ENCODE assay signal across 23 cellular contexts in the genomic region with DNA sequence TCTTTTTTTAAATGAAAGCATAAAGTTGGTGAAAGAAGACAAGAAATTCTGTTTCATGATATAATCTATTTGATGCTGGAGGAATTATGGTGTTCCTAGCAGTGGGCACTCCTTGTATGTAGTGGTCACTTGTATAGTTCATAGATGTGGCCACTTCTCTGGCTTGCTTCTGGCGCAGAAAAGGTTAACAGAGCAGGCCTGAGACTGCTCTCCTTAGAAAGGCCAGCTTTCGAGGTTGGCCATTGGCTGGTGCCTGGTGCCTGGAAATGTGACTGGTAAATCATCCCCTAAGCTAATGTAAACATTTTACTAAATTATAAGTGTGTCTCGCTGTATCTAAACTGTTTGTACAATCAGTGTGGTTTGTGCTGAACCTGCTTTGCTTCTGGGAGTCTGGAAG.
"Had no signal": no experiment of that assay in that cellular context is flagged by ENCODE, and none has a peak within 500 bp of the region (broad histone marks: within the 10 kb centered on the region; RNA-seq: fewer than 3 reads in every experiment).

No MANE protein-coding gene starts in this region.

- H3K4me1 ChIP-seq: esophagus squamous epithelium, gastrocnemius medialis, right lobe of liver, tibial artery had no signal

- H3K9me3 Mint-ChIP-seq: activated B cell treated with CpG ODN at 0.5 μM for 24 hours; activated naive CD8-positive, alpha-beta T cell treated with anti-CD3 and anti-CD28 coated beads for 36 hours; activated T-cell treated with anti-CD3 and anti-CD28 coated beads, Interleukin-2, amount 50 U/mL, for 4 hours; activated T-helper 2 cell treated with anti-CD3 and anti-CD28 coated beads, Interferon-gamma antibody, Interleukin-2, Interleukin-4, amounts not matched to agents 10 μg/mL and 5 μg/mL and 100 μg/mL, durations not matched to agents 14 hours and 24 hours and 36 hours; effector memory CD8-positive, alpha-beta T cell; stimulated activated naive CD8-positive, alpha-beta T cell treated with anti-CD3 and anti-CD28 coated beads, Interleukin-15, Interleukin-2, amounts not matched to agents 100 ng/mL and 50 ng/mL, for 24 hours had no signal

- H3K27me3 ChIP-seq: esophagus squamous epithelium, gastrocnemius medialis, right lobe of liver, tibial artery had no signal

- H3K9me3 ChIP-seq: esophagus squamous epithelium, gastrocnemius medialis, right lobe of liver, tibial artery had no signal

- H3K27ac Mint-ChIP-seq: activated B cell treated with CpG ODN at 0.5 μM for 24 hours; activated naive CD8-positive, alpha-beta T cell treated with anti-CD3 and anti-CD28 coated beads for 36 hours; activated T-helper 2 cell treated with anti-CD3 and anti-CD28 coated beads, Interferon-gamma antibody, Interleukin-2, Interleukin-4, amounts not matched to agents 10 μg/mL and 5 μg/mL and 100 μg/mL, durations not matched to agents 14 hours and 24 hours and 36 hours; effector memory CD8-positive, alpha-beta T cell; stimulated activated naive CD8-positive, alpha-beta T cell treated with anti-CD3 and anti-CD28 coated beads, Interleukin-15, Interleukin-2, amounts not matched to agents 100 ng/mL and 50 ng/mL, for 24 hours had no signal

- H3K4me3 Mint-ChIP-seq: activated B cell treated with CpG ODN at 0.5 μM for 24 hours; activated naive CD8-positive, alpha-beta T cell treated with anti-CD3 and anti-CD28 coated beads for 36 hours; activated T-cell treated with anti-CD3 and anti-CD28 coated beads, Interleukin-2, amount 50 U/mL, for 4 hours; effector memory CD8-positive, alpha-beta T cell; stimulated activated naive CD8-positive, alpha-beta T cell treated with anti-CD3 and anti-CD28 coated beads, Interleukin-15, Interleukin-2, amounts not matched to agents 100 ng/mL and 50 ng/mL, for 24 hours had no signal

- H3K27ac ChIP-seq: esophagus squamous epithelium, gastrocnemius medialis, right lobe of liver, skin epidermis, tibial artery had no signal

- H3K36me3 Mint-ChIP-seq: activated naive CD8-positive, alpha-beta T cell treated with anti-CD3 and anti-CD28 coated beads for 36 hours had no signal

- H3K36me3 ChIP-seq: esophagus squamous epithelium, gastrocnemius medialis, right lobe of liver had no signal

- ATAC-seq: activated T-cell treated with anti-CD3 and anti-CD28 coated beads, Interleukin-2, amount 50 U/mL, for 4 hours; effector memory CD8-positive, alpha-beta T cell; gastrocnemius medialis; left cardiac atrium; right lobe of liver had no signal

- DNase-seq: activated B cell treated with CpG ODN at 0.5 μM for 24 hours; activated CD4-positive, alpha-beta T cell treated with anti-CD3 and anti-CD28 coated beads for 4 hours; activated CD4-positive, alpha-beta T cell treated with anti-CD3 and anti-CD28 coated beads, Interleukin-2, amount 50 U/mL, for 48 hours; activated CD8-positive, alpha-beta memory T cell treated with anti-CD3 and anti-CD28 coated beads, Interleukin-2, amount 50 U/mL, for 48 hours; activated naive CD4-positive, alpha-beta T cell; activated naive CD8-positive, alpha-beta T cell treated with anti-CD3 and anti-CD28 coated beads for 36 hours; activated T-cell treated with anti-CD3 and anti-CD28 coated beads, Interleukin-2, amount 50 U/mL, for 4 hours; central memory CD4-positive, alpha-beta T cell; effector memory CD8-positive, alpha-beta T cell; esophagus squamous epithelium; gastrocnemius medialis; head of caudate nucleus; islet precursor cell; left cardiac atrium; occipital lobe; right lobe of liver; stimulated activated CD4-positive, alpha-beta T cell treated with anti-CD3 and anti-CD28 coated beads, Interleukin-1b, Interleukin-23, amount 100 ng/mL, for 48 hours; substantia nigra; T-helper 9 cell; tibial artery had no signal

- H3K4me1 Mint-ChIP-seq: activated B cell treated with CpG ODN at 0.5 μM for 24 hours; activated naive CD8-positive, alpha-beta T cell treated with anti-CD3 and anti-CD28 coated beads for 36 hours had no signal

- H3K4me3 ChIP-seq: esophagus squamous epithelium, gastrocnemius medialis, right lobe of liver, skin epidermis, tibial artery had no signal
